ENCODE assay signal across 8 cellular contexts in the genomic region with DNA sequence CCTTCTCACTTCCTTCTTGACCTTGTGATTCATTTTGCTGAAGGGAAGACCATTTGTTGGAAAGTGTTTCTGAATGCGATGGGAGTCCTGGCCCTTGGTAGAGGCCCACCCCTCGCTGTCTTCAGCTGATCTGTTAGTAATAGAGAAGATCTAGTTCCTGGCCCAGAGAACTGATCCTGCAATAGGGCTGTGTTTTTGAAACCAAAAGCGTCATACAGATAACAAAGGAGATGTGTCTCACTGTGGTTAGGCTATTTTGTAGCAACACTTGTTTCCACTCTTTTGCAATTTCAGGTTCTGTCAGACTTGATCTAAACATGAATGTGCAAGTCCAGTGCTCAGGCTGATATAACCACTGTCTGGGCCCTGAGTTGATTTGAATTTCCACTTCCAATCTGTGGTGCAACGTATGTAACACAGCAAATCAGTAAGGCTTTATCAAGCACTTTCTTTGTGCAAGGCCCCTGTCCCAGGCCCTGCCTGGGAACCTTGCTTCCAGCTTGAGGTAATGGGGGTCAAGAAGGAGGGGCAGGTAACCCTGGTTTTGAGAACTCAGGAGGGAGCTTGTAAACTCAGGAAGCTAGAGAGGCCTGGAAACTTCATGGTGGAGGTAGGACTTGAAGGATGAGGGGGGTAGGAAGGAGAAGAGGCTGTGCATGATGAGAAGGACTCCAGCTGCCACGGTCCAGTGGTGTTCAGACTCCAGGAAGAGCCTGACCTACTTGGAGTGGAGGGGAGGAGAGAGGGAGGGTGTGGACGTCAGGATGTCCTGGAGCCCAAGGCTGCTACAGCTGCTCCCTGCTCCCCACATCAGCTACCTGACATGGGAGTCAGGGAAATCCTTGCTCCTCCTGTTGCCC. TPM values are rescaled to one million over a fixed set of nuclear protein-coding genes. Genes with fewer than 3 reads are reported as not detected.
A peak's percentile ranks its signal among the peaks of the same experiment; 100 is the strongest.
DNase-seq lines count a peak whose midpoint lies in the region; ATAC-seq and TF ChIP-seq lines count a peak whose summit lies in the region.

No MANE protein-coding gene starts in this region.

- H3F3A ChIP-seq in Loucy (ENCODE audit: low read depth): no peaks in the 10 kb centered on the region

- no peak overlapping the region for H2BK15ac ChIP-seq in neuronal stem cell (ENCODE audit: low read length)

- H2BK12ac ChIP-seq in neuronal stem cell (ENCODE audit: low read length): no peak overlapping the region

- H3K4me1 Mint-ChIP-seq in activated naive CD4-positive, alpha-beta T cell treated with anti-CD3 and anti-CD28 coated beads, Interleukin-2, amount 50 U/mL, for 24 hours: peaks cover 23% of the 10 kb centered on the region

- H3K4me1 ChIP-seq in Loucy (ENCODE audit: insufficient read depth, low read length, poor library complexity, severe bottlenecking): no peaks in the 10 kb centered on the region
- H3K4me1 ChIP-seq in neuronal stem cell (ENCODE audit: control insufficient read depth in 2 of 2, insufficient read depth in 1 of 2, low read depth in 1 of 2, low read length in 2 of 2): no peaks in the 10 kb centered on the region

- H3K4me2 ChIP-seq in Loucy (ENCODE audit: low read depth, low read length, poor library complexity, severe bottlenecking) (no peak overlapping the region), neuronal stem cell (ENCODE audit: insufficient read depth, low read length, poor library complexity, severe bottlenecking) (no peak overlapping the region)

- H2AFZ ChIP-seq in Loucy (ENCODE audit: low read length) (peak overlapping the region; percentile 16; the same call in 1 of the 2 replicates), neuronal stem cell (ENCODE audit: low read length) (peak overlapping the region; percentile 56)

- H3K9ac ChIP-seq in Loucy (ENCODE audit: low read depth, low read length, poor library complexity, severe bottlenecking): no peak overlapping the region
- H3K9ac ChIP-seq in neuronal stem cell (ENCODE audit: low read depth, low read length, poor library complexity): no peak overlapping the region

- H3K23ac ChIP-seq in neuronal stem cell (ENCODE audit: low read depth, low read length, poor library complexity): no peak overlapping the region

- peak overlapping the region; percentile 66 for H3K4me3 Mint-ChIP-seq in activated naive CD4-positive, alpha-beta T cell treated with anti-CD3 and anti-CD28 coated beads, Interleukin-2, amount 50 U/mL, for 24 hours

- TF ChIP-seq CTCF in Loucy (conservative IDR thresholded peaks at IDR 0.05; ENCODE audit: low read length): no peak

- H3K36me3 ChIP-seq in Loucy (ENCODE audit: insufficient read depth, low read length) (no peaks in the 10 kb centered on the region), neuronal stem cell (replicated peaks in 1 of 2; ENCODE audit: control insufficient read depth in 2 of 2, insufficient read depth in 2 of 2, low read length in 2 of 2) (no peaks in the 10 kb centered on the region)

- H3K27ac Mint-ChIP-seq in activated naive CD4-positive, alpha-beta T cell treated with anti-CD3 and anti-CD28 coated beads, Interleukin-2, amount 50 U/mL, for 24 hours: peak overlapping the region; percentile 92

- peaks cover 3% of the 10 kb centered on the region for H3K36me3 Mint-ChIP-seq in activated naive CD4-positive, alpha-beta T cell treated with anti-CD3 and anti-CD28 coated beads, Interleukin-2, amount 50 U/mL, for 24 hours

- H3K79me1 ChIP-seq in neuronal stem cell (ENCODE audit: low read depth, low read length): no peaks in the 10 kb centered on the region

- H4K20me1 ChIP-seq in Loucy (ENCODE audit: insufficient read depth, low read length, poor library complexity, severe bottlenecking): no peaks in the 10 kb centered on the region

- no peak overlapping the region for H4K91ac ChIP-seq in neuronal stem cell (ENCODE audit: low read depth, low read length, poor library complexity)

- H3K9me3 ChIP-seq in Loucy (ENCODE audit: insufficient read depth, low read depth, low read length): no peaks in the 10 kb centered on the region
- peaks cover 0 to 1% of the 10 kb centered on the region in 2 donors for H3K9me3 ChIP-seq in neuronal stem cell (replicated peaks in 1 of 2; ENCODE audit: control insufficient read depth in 2 of 2, insufficient read depth in 1 of 2, low read depth in 1 of 2, low read length in 2 of 2)

- no peak overlapping the region for H4K8ac ChIP-seq in neuronal stem cell (ENCODE audit: low read depth, low read length)

- no peak overlapping the region for H3K4ac ChIP-seq in neuronal stem cell (ENCODE audit: low read length)

- no peak overlapping the region for H2AK5ac ChIP-seq in neuronal stem cell (ENCODE audit: low read depth, low read length)

- H3K27ac ChIP-seq in neuronal stem cell (replicated peaks; ENCODE audit: low read length): no peak overlapping the region

- no peak overlapping the region for H2BK5ac ChIP-seq in neuronal stem cell (ENCODE audit: low read length)

- H3K4me3 ChIP-seq in Loucy (ENCODE audit: low read length, poor library complexity, severe bottlenecking): no peak overlapping the region
- H3K4me3 ChIP-seq in neuronal stem cell (ENCODE audit: low read length in 2 of 2): no peak overlapping the region

- H3K18ac ChIP-seq in neuronal stem cell (ENCODE audit: low read length): no peak overlapping the region

- peak; percentile 76 for ATAC-seq in GM18502 (IDR thresholded peaks at IDR 0.05; ENCODE audit: poor library complexity, unreplicated experiment)
- ATAC-seq in GM21723 (IDR thresholded peaks at IDR 0.05; ENCODE audit: unreplicated experiment): peak; percentile 58

- WGBS in neuronal stem cell (ENCODE audit: extremely low coverage in 2 of 2, insufficient read length in 2 of 2, insufficient replicate concordance in 1 of 2), 2 donors: no CpG with 5 or more reads among the region's 6 CpGs

- no peaks in the 10 kb centered on the region for H3K79me2 ChIP-seq in Loucy (ENCODE audit: insufficient read depth, low read length)

- no peaks in the 10 kb centered on the region for H3K9me2 ChIP-seq in Loucy (replicated peaks; ENCODE audit: low read depth, low read length)

- H3K14ac ChIP-seq in neuronal stem cell (ENCODE audit: low read length): no peak overlapping the region

- no peaks in the 10 kb centered on the region for H3K27me3 Mint-ChIP-seq in activated naive CD4-positive, alpha-beta T cell treated with anti-CD3 and anti-CD28 coated beads, Interleukin-2, amount 50 U/mL, for 24 hours

- H3K9me3 Mint-ChIP-seq in activated naive CD4-positive, alpha-beta T cell treated with anti-CD3 and anti-CD28 coated beads, Interleukin-2, amount 50 U/mL, for 24 hours: no peaks in the 10 kb centered on the region

- H2BK120ac ChIP-seq in neuronal stem cell (ENCODE audit: low read depth, low read length): no peak overlapping the region

- H3K27me3 ChIP-seq in Loucy (ENCODE audit: insufficient read depth, low read length, poor library complexity, severe bottlenecking) (no peaks in the 10 kb centered on the region), neuronal stem cell (ENCODE audit: control insufficient read depth in 3 of 3, insufficient read depth in 3 of 3, low read depth in 1 of 3, low read length in 3 of 3) (peaks cover 0 to 2% (median 0%) of the 10 kb centered on the region in 3 experiments)

- DNase-seq in neuronal stem cell (ENCODE audit: low spot score) (no peak), ureter (ENCODE audit: low spot score) (no peak), DMS 273 (lab: John Stamatoyannopoulos, UW; ENCODE audit: unreplicated experiment) (no peak), midbrain (lab: John Stamatoyannopoulos, UW) (no peak)

RNA-seq across cellular contexts. Expression of a gene that starts 42.2 kb away (rescaled TPM):
- not detected for polyA plus RNA-seq in neuronal stem cell (2013, experiment 1 of 2)
- polyA plus RNA-seq in neuronal stem cell (2013, experiment 2 of 2): not detected
- total RNA-seq in ureter: 50.0 TPM

RNA-seq across cellular contexts. Expression of a gene that starts 57.1 kb away (rescaled TPM):
- polyA plus RNA-seq in neuronal stem cell (2013, experiment 1 of 2): 17.5 TPM
- polyA plus RNA-seq in neuronal stem cell (2013, experiment 2 of 2): 16.8 TPM
- total RNA-seq in ureter: 27.3 TPM
